In the genomic region with DNA sequence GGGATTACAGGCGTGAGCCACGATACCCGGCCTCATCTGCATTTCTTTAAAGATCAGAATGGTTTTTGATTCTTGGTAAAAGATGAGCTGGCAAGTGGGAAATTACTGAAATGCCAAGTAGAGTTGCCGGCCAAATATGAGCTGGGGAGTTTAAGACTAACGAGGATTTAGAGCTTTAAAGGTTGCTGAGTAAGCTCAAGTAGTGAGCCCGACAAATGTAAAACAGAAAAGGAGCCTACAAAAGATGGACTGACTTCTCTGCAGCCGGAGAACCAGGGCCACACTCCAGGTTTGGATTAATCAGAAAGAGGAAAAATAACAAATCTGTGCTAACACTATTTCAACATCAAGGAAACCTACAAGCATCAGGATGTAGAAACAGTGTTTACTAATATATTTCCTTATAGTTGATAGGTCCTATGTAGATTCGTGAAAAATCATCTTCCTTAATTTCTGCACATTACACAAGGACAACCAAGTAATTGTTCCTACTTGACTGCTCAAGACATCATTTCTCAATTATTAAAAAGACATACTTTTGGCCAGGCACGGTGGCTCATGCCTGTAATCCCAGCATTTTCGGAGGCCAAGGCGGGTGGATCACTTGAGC, we compare ENCODE assay signal across 1 cellular context.
TF ChIP-seq lines count a peak whose summit lies in the region.

No MANE protein-coding gene starts in this region.

TF ChIP-seq in GM23338, 12 proteins besides CTCF, POLR2A, EP300 and RAD21:
- no peak for TF ChIP-seq POLR2AphosphoS5 (IDR thresholded peaks at IDR 0.05; ENCODE audit: low read depth)
- TF ChIP-seq REST (IDR thresholded peaks at IDR 0.05; ENCODE audit: unreplicated experiment): no peak
- no peak for TF ChIP-seq NANOG (IDR thresholded peaks at IDR 0.05; ENCODE audit: borderline replicate concordance)
- no peak for TF ChIP-seq ZNF114 (CRISPR knock-in tag; IDR thresholded peaks at IDR 0.05)
- TF ChIP-seq EZH2 (IDR thresholded peaks at IDR 0.05; ENCODE audit: low read depth, unreplicated experiment): no peak
- TF ChIP-seq CREB1 (CRISPR knock-in tag; IDR thresholded peaks at IDR 0.05; ENCODE audit: low read depth): no peak
- TF ChIP-seq JUNB (IDR thresholded peaks at IDR 0.05; ENCODE audit: unreplicated experiment): no peak
- no peak for TF ChIP-seq ZNF331 (CRISPR knock-in tag; IDR thresholded peaks at IDR 0.05; ENCODE audit: low read depth)
- TF ChIP-seq EZH2phosphoT487 (IDR thresholded peaks at IDR 0.05; ENCODE audit: unreplicated experiment): no peak
- TF ChIP-seq ETS1 (IDR thresholded peaks at IDR 0.05): no peak
- no peak for TF ChIP-seq ZNF462 (CRISPR knock-in tag; IDR thresholded peaks at IDR 0.05)
- no peak for TF ChIP-seq STAT1 (IDR thresholded peaks at IDR 0.05; ENCODE audit: unreplicated experiment)
TF ChIP-seq in GM23338: peak in this region for 0.
